In the genomic region with DNA sequence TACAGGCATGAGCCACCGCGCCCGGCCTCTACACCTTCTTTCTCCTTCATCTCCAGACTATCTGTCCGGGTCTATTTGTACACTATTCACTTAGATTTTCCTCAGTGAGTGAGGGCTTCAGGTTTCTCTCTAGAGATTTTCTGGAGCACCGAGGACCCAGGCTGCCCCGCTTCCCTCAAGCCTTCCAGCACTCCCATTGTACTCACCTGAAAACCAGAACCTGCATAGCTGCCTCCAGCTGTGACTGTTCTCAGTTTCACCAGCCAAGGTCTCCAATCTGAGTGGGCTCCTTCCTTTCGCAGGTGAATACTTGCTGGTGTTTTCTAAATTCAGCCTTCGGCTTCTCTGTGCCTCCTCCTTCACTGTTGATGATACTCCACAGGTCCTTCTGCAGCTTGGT, we compare ENCODE assay signal across 32 cellular contexts. TPM values are rescaled to one million over a fixed set of nuclear protein-coding genes. Genes with fewer than 3 reads are reported as not detected.
"Had no signal": no experiment of that assay in that cellular context is flagged by ENCODE, and none has a peak within 500 bp of the region (broad histone marks: within the 10 kb centered on the region; RNA-seq: fewer than 3 reads in every experiment).

No MANE protein-coding gene starts in this region.

- DNase-seq: stimulated activated CD4-positive, alpha-beta T cell treated with anti-CD3 and anti-CD28 coated beads, Interleukin-2, amount 100 ng/mL, for 48 hours; stimulated activated CD4-positive, alpha-beta T cell treated with anti-CD3 and anti-CD28 coated beads, Interleukin-4, amount 100 ng/mL, for 1 hour; stimulated activated CD4-positive, alpha-beta T cell treated with anti-CD3 and anti-CD28 coated beads, Interleukin-4, amount 100 ng/mL, for 24 hours; stimulated activated CD4-positive, alpha-beta T cell treated with anti-CD3 and anti-CD28 coated beads, Interleukin-4, amount 100 ng/mL, for 4 hours; stimulated activated CD8-positive, alpha-beta memory T cell treated with anti-CD3 and anti-CD28 coated beads, Interleukin-4, amount 100 ng/mL, for 48 hours; stimulated activated naive CD4-positive, alpha-beta T cell; stimulated activated naive CD4-positive, alpha-beta T cell treated with Interleukin-2 at 50 U/mL for 16 hours; stimulated activated naive CD8-positive, alpha-beta T cell treated with anti-CD3 and anti-CD28 coated beads, Interleukin-15, amount 100 ng/mL, for 72 hours; stimulated activated naive CD8-positive, alpha-beta T cell treated with anti-CD3 and anti-CD28 coated beads, Interleukin-15, Interleukin-2, amounts not matched to agents 100 U/mL and 50 U/mL, for 24 hours; stomach; substantia nigra; testis; thyroid gland; tibial artery; transverse colon; trophoblast cell; upper lobe of left lung; upper lobe of right lung; uterus had no signal

- H3K4me3 Mint-ChIP-seq: stimulated activated effector memory CD8-positive, alpha-beta T cell treated with anti-CD3 and anti-CD28 coated beads, Interleukin-12 subunit alpha, Interleukin-12 subunit beta, amount 100 ng/mL, for 72 hours; stimulated activated memory B cell treated with anti-CD40 and anti-IgM and Interleukin-4, amounts not matched to agents 10 μg/mL and 1 μg/mL and 100 μg/mL, for 72 hours; stimulated activated naive CD8-positive, alpha-beta T cell treated with anti-CD3 and anti-CD28 coated beads, Interleukin-15, amount 100 ng/mL, for 72 hours; stimulated activated naive CD8-positive, alpha-beta T cell treated with anti-CD3 and anti-CD28 coated beads, Interleukin-15, Interleukin-2, amounts not matched to agents 100 ng/mL and 50 ng/mL, for 24 hours; type B pancreatic cell had no signal

- H3K36me3 ChIP-seq: stomach, suprapubic skin, thoracic aorta, thyroid gland, tibial artery, tibial nerve, transverse colon, upper lobe of left lung, upper lobe of right lung, uterus, vagina had no signal

- H3K27ac Mint-ChIP-seq: stimulated activated effector memory CD8-positive, alpha-beta T cell treated with anti-CD3 and anti-CD28 coated beads, Interleukin-12 subunit alpha, Interleukin-12 subunit beta, amount 100 ng/mL, for 72 hours; stimulated activated memory B cell treated with anti-CD40 and anti-IgM and Interleukin-4, amounts not matched to agents 10 μg/mL and 1 μg/mL and 100 μg/mL, for 72 hours; stimulated activated naive CD8-positive, alpha-beta T cell treated with anti-CD3 and anti-CD28 coated beads, Interleukin-15, amount 100 ng/mL, for 72 hours; stimulated activated naive CD8-positive, alpha-beta T cell treated with anti-CD3 and anti-CD28 coated beads, Interleukin-15, Interleukin-2, amounts not matched to agents 100 ng/mL and 50 ng/mL, for 24 hours; type B pancreatic cell had no signal

- ATAC-seq: stimulated activated effector memory CD8-positive, alpha-beta T cell treated with anti-CD3 and anti-CD28 coated beads, Interleukin-12 subunit alpha, Interleukin-12 subunit beta, amount 100 ng/mL, for 72 hours; stimulated activated memory B cell treated with anti-CD40 and anti-IgM and Interleukin-4, amounts not matched to agents 10 μg/mL and 1 μg/mL and 100 μg/mL, for 72 hours; stimulated activated naive CD8-positive, alpha-beta T cell treated with anti-CD3 and anti-CD28 coated beads, Interleukin-15, amount 100 ng/mL, for 72 hours; stimulated activated naive CD8-positive, alpha-beta T cell treated with anti-CD3 and anti-CD28 coated beads, Interleukin-15, Interleukin-2, amounts not matched to agents 100 U/mL and 50 U/mL, for 24 hours; upper lobe of right lung had no signal

- H3K36me3 Mint-ChIP-seq: stimulated activated effector memory CD8-positive, alpha-beta T cell treated with anti-CD3 and anti-CD28 coated beads, Interleukin-12 subunit alpha, Interleukin-12 subunit beta, amount 100 ng/mL, for 72 hours; stimulated activated memory B cell treated with anti-CD40 and anti-IgM and Interleukin-4, amounts not matched to agents 10 μg/mL and 1 μg/mL and 100 μg/mL, for 72 hours; type B pancreatic cell had no signal

- H3K4me1 Mint-ChIP-seq: stimulated activated effector memory CD8-positive, alpha-beta T cell treated with anti-CD3 and anti-CD28 coated beads, Interleukin-12 subunit alpha, Interleukin-12 subunit beta, amount 100 ng/mL, for 72 hours; stimulated activated memory B cell treated with anti-CD40 and anti-IgM and Interleukin-4, amounts not matched to agents 10 μg/mL and 1 μg/mL and 100 μg/mL, for 72 hours; stimulated activated naive CD8-positive, alpha-beta T cell treated with anti-CD3 and anti-CD28 coated beads, Interleukin-15, amount 100 ng/mL, for 72 hours had no signal

- H3K4me3 ChIP-seq: stomach, suprapubic skin, testis, thoracic aorta, thyroid gland, tibial artery, tibial nerve, transverse colon, upper lobe of left lung, upper lobe of right lung, uterus, vagina had no signal

- H3K9me3 ChIP-seq: stomach, suprapubic skin, testis, thoracic aorta, thyroid gland, tibial artery, tibial nerve, transverse colon, upper lobe of left lung, upper lobe of right lung, uterus, vagina had no signal

- H3K9me3 Mint-ChIP-seq: stimulated activated effector memory CD8-positive, alpha-beta T cell treated with anti-CD3 and anti-CD28 coated beads, Interleukin-12 subunit alpha, Interleukin-12 subunit beta, amount 100 ng/mL, for 72 hours; stimulated activated memory B cell treated with anti-CD40 and anti-IgM and Interleukin-4, amounts not matched to agents 10 μg/mL and 1 μg/mL and 100 μg/mL, for 72 hours; stimulated activated naive CD8-positive, alpha-beta T cell treated with anti-CD3 and anti-CD28 coated beads, Interleukin-15, amount 100 ng/mL, for 72 hours; stimulated activated naive CD8-positive, alpha-beta T cell treated with anti-CD3 and anti-CD28 coated beads, Interleukin-15, Interleukin-2, amounts not matched to agents 100 ng/mL and 50 ng/mL, for 24 hours; type B pancreatic cell had no signal

- H3K27me3 ChIP-seq: stomach, suprapubic skin, testis, thyroid gland, tibial artery, tibial nerve, transverse colon, upper lobe of left lung, upper lobe of right lung, uterus, vagina had no signal

- H3K27ac ChIP-seq: stomach, suprapubic skin, testis, thoracic aorta, thyroid gland, tibial artery, tibial nerve, transverse colon, upper lobe of left lung, upper lobe of right lung, uterus, vagina had no signal

- FAIRE-seq: urothelium cell line had no signal

- H3K27me3 Mint-ChIP-seq: stimulated activated naive CD8-positive, alpha-beta T cell treated with anti-CD3 and anti-CD28 coated beads, Interleukin-15, amount 100 ng/mL, for 72 hours; stimulated activated naive CD8-positive, alpha-beta T cell treated with anti-CD3 and anti-CD28 coated beads, Interleukin-15, Interleukin-2, amounts not matched to agents 100 ng/mL and 50 ng/mL, for 24 hours; type B pancreatic cell had no signal

- H3K4me1 ChIP-seq: stomach, suprapubic skin, testis, thyroid gland, tibial artery, tibial nerve, transverse colon, upper lobe of left lung, upper lobe of right lung, uterus, vagina had no signal

RNA-seq across cellular contexts. Expression of a gene that starts 58.9 kb away (rescaled TPM):
- total RNA-seq: stomach, subcutaneous adipose tissue, suprapubic skin, temporal lobe, thoracic aorta, thyroid gland, tibial nerve, transverse colon, upper lobe of left lung, upper lobe of right lung, ureter, urinary bladder, uterus, vagina had no signal
- polyA plus RNA-seq: stomach, urinary bladder had no signal
